Comparison of ENCODE assay signal across 8 cellular contexts in the genomic region with DNA sequence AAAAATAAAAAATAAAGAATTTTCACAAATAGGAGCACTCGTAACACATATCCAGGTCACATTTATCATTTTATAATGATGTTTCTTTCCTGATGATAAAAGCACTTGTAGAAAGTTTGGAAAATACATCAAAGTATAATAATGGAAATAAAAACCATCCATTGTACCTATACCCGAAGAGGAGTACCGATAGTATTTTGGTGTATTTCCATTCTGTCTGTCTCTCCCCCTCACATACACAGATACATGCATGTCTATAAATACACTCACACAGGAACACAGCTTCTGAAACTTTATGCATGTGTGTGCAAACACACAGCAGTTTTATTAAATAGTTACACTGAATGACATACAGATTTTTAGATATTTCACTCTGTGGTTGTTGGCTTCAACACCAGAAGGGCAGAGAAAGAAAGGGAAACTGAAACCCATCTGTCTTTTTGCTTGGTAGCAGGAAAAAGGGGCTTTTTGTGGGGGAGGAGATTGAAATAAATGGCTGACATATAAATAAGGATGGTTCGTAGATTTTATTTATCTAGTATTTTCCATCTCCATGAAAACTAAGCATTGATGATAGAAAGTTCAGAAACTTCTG.
A peak's percentile ranks its signal among the peaks of the same experiment; 100 is the strongest.
DNase-seq lines count a peak whose midpoint lies in the region; ATAC-seq and TF ChIP-seq lines count a peak whose summit lies in the region.

No MANE protein-coding gene starts in this region.

- no peaks in the 10 kb centered on the region for H3K9me3 ChIP-seq in heart right ventricle
- no peaks in the 10 kb centered on the region for H3K9me3 ChIP-seq in right cardiac atrium (ENCODE audit: control insufficient read depth, low read length)
- no peaks in the 10 kb centered on the region for H3K9me3 ChIP-seq in stomach

- H3K36me3 ChIP-seq in heart right ventricle: peaks cover 0 to 18% (median 0%) of the 10 kb centered on the region in 9 donors
- H3K36me3 ChIP-seq in stomach: peaks cover 0 to 26% (median 16%) of the 10 kb centered on the region in 4 donors

- DNase-seq in heart right ventricle: no peak
- no peak for DNase-seq in right cardiac atrium
- DNase-seq in coronary artery (ENCODE audit: low spot score): no peak
- DNase-seq in stomach: no peak
- DNase-seq in medulla oblongata (ENCODE audit: extremely low spot score): no peak
- no peak for DNase-seq in T-helper 9 cell
- no peak for DNase-seq in NCI-H446 (lab: John Stamatoyannopoulos, UW)

- ATAC-seq in heart right ventricle (peak in 2 of 8 donors; percentile 7 to 14), right cardiac atrium (no peak), HG03442 (IDR thresholded peaks at IDR 0.05; ENCODE audit: unreplicated experiment) (peak; percentile 49)

- TF ChIP-seq CTCF in heart right ventricle (IDR thresholded peaks at IDR 0.05): no peak
- TF ChIP-seq CTCF in coronary artery (IDR thresholded peaks at IDR 0.05): no peak
- no peak for TF ChIP-seq CTCF in stomach (IDR thresholded peaks at IDR 0.05)

- intact Hi-C loops in heart right ventricle (cut with DNase I) (loop anchor here in 1 of 10 donors (10.0 kb wide), 1 partner anchor 63 kb away; no protein-coding TSS in a partner anchor), right cardiac atrium (cut with DNase I) (loop anchor here in 1 of 4 donors (10.0 kb wide), 1 partner anchor 53 kb away; no protein-coding TSS in a partner anchor), stomach (cut with DNase I; ENCODE audit: low total_unique reads) (no loop called here)

- H3K27me3 ChIP-seq in heart right ventricle (no peaks in the 10 kb centered on the region), right cardiac atrium (ENCODE audit: control insufficient read depth, insufficient read depth) (no peaks in the 10 kb centered on the region), stomach (no peaks in the 10 kb centered on the region)

- peak overlapping the region in 7 of 10 donors; percentile 9 to 39 (median 16) for H3K4me3 ChIP-seq in heart right ventricle
- H3K4me3 ChIP-seq in right cardiac atrium (ENCODE audit: low read length): no peak overlapping the region
- peak overlapping the region; percentile 32 for H3K4me3 ChIP-seq in coronary artery
- H3K4me3 ChIP-seq in stomach: peak overlapping the region in 2 of 4 donors; percentile 0 to 22

- TF ChIP-seq POLR2A in stomach (IDR thresholded peaks at IDR 0.05): no peak

- H3K27ac ChIP-seq in heart right ventricle: peak overlapping the region; percentile 9 to 79 (median 57)
- H3K27ac ChIP-seq in right cardiac atrium (ENCODE audit: low read length): no peak overlapping the region
- peak overlapping the region in 1 of 2 donors; percentile 38 for H3K27ac ChIP-seq in coronary artery
- peak overlapping the region in 4 of 5 donors; percentile 37 to 88 (median 58) for H3K27ac ChIP-seq in stomach

- H3K4me1 ChIP-seq in heart right ventricle (peaks cover 9 to 78% (median 59%) of the 10 kb centered on the region in 9 donors), right cardiac atrium (ENCODE audit: control insufficient read depth, insufficient read depth, low read length) (peaks cover 14% of the 10 kb centered on the region), stomach (peaks cover 46 to 73% (median 61%) of the 10 kb centered on the region in 4 donors)

- TF ChIP-seq EP300 in stomach (IDR thresholded peaks at IDR 0.05): no peak

- 53 to 61% methylated on average over 4 of the region's 4 CpGs for WGBS in heart right ventricle, 2 donors
- 59% methylated on average over 4 of the region's 4 CpGs for WGBS in right cardiac atrium
- WGBS in stomach, 5 donors: 59 to 74% (median 69%) methylated on average over 4 of the region's 4 CpGs
